In the genomic region with DNA sequence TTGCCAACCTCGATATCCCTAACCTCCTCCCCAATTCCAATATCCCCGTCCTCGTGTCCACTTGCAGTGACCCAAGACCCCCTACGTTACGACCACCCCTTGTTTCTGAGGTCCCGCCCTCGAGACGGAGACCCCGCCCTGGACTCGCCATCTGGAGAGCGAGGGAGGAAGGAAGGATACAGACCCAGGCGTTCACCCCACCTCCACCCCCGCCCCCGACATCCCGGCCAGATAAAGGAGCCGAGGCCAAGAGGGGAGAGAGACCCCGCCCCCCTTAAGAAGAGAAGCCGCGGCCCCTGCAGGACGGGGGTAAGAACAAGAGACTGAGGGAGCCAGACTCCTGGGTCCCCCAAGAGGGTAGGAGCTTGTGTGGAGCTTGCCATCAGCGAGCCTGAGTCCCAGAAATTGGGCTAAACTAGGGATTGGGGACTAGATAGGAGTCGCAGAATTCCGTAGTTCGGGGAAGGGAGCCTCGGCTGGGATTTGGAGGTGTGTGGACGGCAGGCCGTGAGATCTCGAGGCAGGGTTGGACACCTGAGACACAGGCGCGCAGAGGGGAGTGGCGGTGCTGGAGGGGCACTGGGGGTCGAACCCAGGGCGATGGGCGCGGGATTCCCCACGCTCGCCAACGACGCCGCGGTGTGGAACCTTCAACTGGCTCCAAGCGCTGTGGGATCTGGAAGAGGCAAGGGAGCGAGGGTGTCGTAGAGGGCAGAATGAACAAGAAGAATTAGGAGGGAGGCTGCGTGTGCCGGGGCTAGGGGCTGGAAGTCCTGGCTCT, we compare ENCODE assay signal across 2 cellular contexts.
TF ChIP-seq lines count a peak whose summit lies in the region.

A gene with protein sequence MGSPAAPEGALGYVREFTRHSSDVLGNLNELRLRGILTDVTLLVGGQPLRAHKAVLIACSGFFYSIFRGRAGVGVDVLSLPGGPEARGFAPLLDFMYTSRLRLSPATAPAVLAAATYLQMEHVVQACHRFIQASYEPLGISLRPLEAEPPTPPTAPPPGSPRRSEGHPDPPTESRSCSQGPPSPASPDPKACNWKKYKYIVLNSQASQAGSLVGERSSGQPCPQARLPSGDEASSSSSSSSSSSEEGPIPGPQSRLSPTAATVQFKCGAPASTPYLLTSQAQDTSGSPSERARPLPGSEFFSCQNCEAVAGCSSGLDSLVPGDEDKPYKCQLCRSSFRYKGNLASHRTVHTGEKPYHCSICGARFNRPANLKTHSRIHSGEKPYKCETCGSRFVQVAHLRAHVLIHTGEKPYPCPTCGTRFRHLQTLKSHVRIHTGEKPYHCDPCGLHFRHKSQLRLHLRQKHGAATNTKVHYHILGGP (plus strand): TSS at position 260 of the 781 bp plus-strand sequence. CDS start 622 bp downstream, outside the sequence.

TF ChIP-seq in SK-N-SH, 30 proteins besides CTCF, POLR2A, EP300 and RAD21 (continued from another document):
- TF ChIP-seq, protein P1, sequence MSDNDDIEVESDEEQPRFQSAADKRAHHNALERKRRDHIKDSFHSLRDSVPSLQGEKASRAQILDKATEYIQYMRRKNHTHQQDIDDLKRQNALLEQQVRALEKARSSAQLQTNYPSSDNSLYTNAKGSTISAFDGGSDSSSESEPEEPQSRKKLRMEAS (IDR thresholded peaks at IDR 0.05; ENCODE audit: low read depth) = no peak
- TF ChIP-seq, protein P2, sequence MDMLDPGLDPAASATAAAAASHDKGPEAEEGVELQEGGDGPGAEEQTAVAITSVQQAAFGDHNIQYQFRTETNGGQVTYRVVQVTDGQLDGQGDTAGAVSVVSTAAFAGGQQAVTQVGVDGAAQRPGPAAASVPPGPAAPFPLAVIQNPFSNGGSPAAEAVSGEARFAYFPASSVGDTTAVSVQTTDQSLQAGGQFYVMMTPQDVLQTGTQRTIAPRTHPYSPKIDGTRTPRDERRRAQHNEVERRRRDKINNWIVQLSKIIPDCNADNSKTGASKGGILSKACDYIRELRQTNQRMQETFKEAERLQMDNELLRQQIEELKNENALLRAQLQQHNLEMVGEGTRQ (IDR thresholded peaks at IDR 0.05; ENCODE audit: borderline replicate concordance, low read depth, low read length) = no peak
TF ChIP-seq in SK-N-SH: peak in this region for 0.

TF ChIP-seq in SK-N-SH treated with all-trans-retinoic acid at 6 μM for 48 hours, 23 proteins besides CTCF, POLR2A, EP300 and RAD21 (continued from another document):
- TF ChIP-seq, protein P3, sequence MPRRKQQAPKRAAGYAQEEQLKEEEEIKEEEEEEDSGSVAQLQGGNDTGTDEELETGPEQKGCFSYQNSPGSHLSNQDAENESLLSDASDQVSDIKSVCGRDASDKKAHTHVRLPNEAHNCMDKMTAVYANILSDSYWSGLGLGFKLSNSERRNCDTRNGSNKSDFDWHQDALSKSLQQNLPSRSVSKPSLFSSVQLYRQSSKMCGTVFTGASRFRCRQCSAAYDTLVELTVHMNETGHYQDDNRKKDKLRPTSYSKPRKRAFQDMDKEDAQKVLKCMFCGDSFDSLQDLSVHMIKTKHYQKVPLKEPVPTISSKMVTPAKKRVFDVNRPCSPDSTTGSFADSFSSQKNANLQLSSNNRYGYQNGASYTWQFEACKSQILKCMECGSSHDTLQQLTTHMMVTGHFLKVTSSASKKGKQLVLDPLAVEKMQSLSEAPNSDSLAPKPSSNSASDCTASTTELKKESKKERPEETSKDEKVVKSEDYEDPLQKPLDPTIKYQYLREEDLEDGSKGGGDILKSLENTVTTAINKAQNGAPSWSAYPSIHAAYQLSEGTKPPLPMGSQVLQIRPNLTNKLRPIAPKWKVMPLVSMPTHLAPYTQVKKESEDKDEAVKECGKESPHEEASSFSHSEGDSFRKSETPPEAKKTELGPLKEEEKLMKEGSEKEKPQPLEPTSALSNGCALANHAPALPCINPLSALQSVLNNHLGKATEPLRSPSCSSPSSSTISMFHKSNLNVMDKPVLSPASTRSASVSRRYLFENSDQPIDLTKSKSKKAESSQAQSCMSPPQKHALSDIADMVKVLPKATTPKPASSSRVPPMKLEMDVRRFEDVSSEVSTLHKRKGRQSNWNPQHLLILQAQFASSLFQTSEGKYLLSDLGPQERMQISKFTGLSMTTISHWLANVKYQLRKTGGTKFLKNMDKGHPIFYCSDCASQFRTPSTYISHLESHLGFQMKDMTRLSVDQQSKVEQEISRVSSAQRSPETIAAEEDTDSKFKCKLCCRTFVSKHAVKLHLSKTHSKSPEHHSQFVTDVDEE (CRISPR knock-in tag; IDR thresholded peaks at IDR 0.05) = no peak
- no peak for TF ChIP-seq ARNTL (CRISPR knock-in tag; IDR thresholded peaks at IDR 0.05; ENCODE audit: borderline replicate concordance, low read depth)
- TF ChIP-seq TOX (CRISPR knock-in tag; IDR thresholded peaks at IDR 0.05; ENCODE audit: borderline replicate concordance) = no peak
- TF ChIP-seq, protein P4, sequence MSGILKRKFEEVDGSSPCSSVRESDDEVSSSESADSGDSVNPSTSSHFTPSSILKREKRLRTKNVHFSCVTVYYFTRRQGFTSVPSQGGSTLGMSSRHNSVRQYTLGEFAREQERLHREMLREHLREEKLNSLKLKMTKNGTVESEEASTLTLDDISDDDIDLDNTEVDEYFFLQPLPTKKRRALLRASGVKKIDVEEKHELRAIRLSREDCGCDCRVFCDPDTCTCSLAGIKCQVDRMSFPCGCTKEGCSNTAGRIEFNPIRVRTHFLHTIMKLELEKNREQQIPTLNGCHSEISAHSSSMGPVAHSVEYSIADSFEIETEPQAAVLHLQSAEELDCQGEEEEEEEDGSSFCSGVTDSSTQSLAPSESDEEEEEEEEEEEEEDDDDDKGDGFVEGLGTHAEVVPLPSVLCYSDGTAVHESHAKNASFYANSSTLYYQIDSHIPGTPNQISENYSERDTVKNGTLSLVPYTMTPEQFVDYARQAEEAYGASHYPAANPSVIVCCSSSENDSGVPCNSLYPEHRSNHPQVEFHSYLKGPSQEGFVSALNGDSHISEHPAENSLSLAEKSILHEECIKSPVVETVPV (CRISPR knock-in tag; IDR thresholded peaks at IDR 0.05) = no peak
- TF ChIP-seq RARB (CRISPR knock-in tag; IDR thresholded peaks at IDR 0.05) = no peak
- TF ChIP-seq ESRRG (CRISPR knock-in tag; IDR thresholded peaks at IDR 0.05) = no peak
- TF ChIP-seq BACH2 (CRISPR knock-in tag; IDR thresholded peaks at IDR 0.05; ENCODE audit: borderline replicate concordance) = no peak
- TF ChIP-seq ZFP30 (CRISPR knock-in tag; IDR thresholded peaks at IDR 0.05) = no peak
- TF ChIP-seq, protein P5, sequence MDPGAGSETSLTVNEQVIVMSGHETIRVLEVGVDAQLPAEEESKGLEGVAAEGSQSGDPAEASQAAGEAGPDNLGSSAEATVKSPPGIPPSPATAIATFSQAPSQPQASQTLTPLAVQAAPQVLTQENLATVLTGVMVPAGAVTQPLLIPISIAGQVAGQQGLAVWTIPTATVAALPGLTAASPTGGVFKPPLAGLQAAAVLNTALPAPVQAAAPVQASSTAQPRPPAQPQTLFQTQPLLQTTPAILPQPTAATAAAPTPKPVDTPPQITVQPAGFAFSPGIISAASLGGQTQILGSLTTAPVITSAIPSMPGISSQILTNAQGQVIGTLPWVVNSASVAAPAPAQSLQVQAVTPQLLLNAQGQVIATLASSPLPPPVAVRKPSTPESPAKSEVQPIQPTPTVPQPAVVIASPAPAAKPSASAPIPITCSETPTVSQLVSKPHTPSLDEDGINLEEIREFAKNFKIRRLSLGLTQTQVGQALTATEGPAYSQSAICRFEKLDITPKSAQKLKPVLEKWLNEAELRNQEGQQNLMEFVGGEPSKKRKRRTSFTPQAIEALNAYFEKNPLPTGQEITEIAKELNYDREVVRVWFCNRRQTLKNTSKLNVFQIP (CRISPR knock-in tag; IDR thresholded peaks at IDR 0.05; ENCODE audit: borderline replicate concordance, low read depth) = no peak
- no peak for TF ChIP-seq PPARA (CRISPR knock-in tag; IDR thresholded peaks at IDR 0.05; ENCODE audit: borderline replicate concordance)
- no peak for TF ChIP-seq CSDC2 (CRISPR knock-in tag; IDR thresholded peaks at IDR 0.05)
- no peak for TF ChIP-seq ZC3H10 (CRISPR knock-in tag; IDR thresholded peaks at IDR 0.05)
- no peak for TF ChIP-seq ZNF565 (CRISPR knock-in tag; conservative IDR thresholded peaks at IDR 0.05; ENCODE audit: low read depth)
